In genomic region chr5:74428275-74428674, GRCh38 we compare ENCODE assay signal across 3 cellular contexts.
"Had no signal": no experiment of that assay in that cellular context is flagged by ENCODE, and none has a peak within 500 bp of the region (broad histone marks: within the 10 kb centered on the region; RNA-seq: fewer than 3 reads in every experiment).

No MANE protein-coding gene starts in this region.

- DNase-seq: GDM1, GF-D8 had no signal

- H3K4me3 ChIP-seq: GM12878 had no signal
